ENCODE assay signal across 13 cellular contexts in the genomic region with DNA sequence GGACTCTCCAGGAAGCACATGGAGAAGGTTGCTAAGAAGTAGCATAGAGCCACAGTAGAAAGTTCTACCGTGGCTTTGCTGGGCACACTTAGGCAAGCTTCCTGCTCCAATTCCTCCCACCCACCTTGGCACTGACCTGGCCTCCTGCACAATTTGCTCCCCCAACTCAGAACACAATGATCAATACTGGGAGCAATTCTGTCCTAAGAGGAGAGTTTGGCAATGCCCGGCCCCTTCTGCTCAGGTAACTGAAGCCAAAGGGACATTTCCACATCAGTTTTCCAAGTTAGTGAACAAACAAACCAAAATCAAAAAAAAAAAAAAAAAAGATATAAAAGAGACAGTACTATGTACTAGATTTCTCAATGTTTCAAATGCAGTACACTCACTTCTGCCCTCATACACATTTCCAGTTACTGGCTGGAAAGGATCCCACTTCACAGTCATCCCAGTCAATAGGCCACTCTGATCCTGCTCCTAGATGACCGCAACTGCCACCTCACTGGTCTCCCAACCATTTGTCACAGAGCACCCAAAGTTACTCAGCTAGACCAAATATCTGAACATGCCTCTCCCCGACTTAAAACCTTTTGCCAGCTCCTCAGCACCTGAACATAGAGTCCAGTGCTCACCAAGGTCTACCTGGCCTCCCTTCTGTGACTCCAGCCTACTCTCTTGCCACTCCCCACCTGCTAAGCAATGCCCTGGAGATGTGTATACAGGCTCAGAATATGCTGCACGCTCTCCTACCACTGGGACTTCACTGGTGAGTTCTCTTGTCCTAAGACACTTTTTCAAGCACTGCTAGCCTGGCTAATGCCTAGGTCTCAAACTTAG. TPM values are rescaled to one million over a fixed set of nuclear protein-coding genes. Genes with fewer than 3 reads are reported as not detected.
A peak's percentile ranks its signal among the peaks of the same experiment; 100 is the strongest.
DNase-seq lines count a peak whose midpoint lies in the region; ATAC-seq and TF ChIP-seq lines count a peak whose summit lies in the region.
"Had no signal": no experiment of that assay in that cellular context is flagged by ENCODE, and none has a peak within 500 bp of the region (broad histone marks: within the 10 kb centered on the region; RNA-seq: fewer than 3 reads in every experiment).

No MANE protein-coding gene starts in this region.

- H3K23ac ChIP-seq in mesenchymal stem cell (ENCODE audit: low read length in 2 of 2): no peak overlapping the region

- 96% methylated on average over 4 of the region's 5 CpGs for WGBS in mesenchymal stem cell

- no peaks in the 10 kb centered on the region for H3K36me3 ChIP-seq in PC-3 (ENCODE audit: low read depth, low read length)
- H3K36me3 ChIP-seq in mesenchymal stem cell (ENCODE audit: control insufficient read depth in 1 of 2, insufficient read depth in 2 of 2, low read depth in 1 of 2, low read length in 2 of 2): peaks cover 0 to 10% of the 10 kb centered on the region in 2 experiments
- peaks cover 8% of the 10 kb centered on the region for H3K36me3 ChIP-seq in upper lobe of right lung

- H3K79me2 ChIP-seq in PC-3 (ENCODE audit: low read length): no peaks in the 10 kb centered on the region

- no peak overlapping the region for H2BK15ac ChIP-seq in mesenchymal stem cell (ENCODE audit: low read depth, poor library complexity, severe bottlenecking)

- no peaks in the 10 kb centered on the region for H3K9me3 ChIP-seq in PC-3 (ENCODE audit: low read length)
- H3K9me3 ChIP-seq in mesenchymal stem cell (ENCODE audit: control insufficient read depth, low read length): no peaks in the 10 kb centered on the region
- no peaks in the 10 kb centered on the region for H3K9me3 ChIP-seq in upper lobe of right lung

- intact Hi-C loops in PC-3 (cut with micrococcal nuclease): no loop called here
- intact Hi-C loops in upper lobe of right lung (cut with DNase I): no loop called here

- H3K4me2 ChIP-seq in PC-3 (ENCODE audit: low read length): peak overlapping the region; percentile 41
- H3K4me2 ChIP-seq in mesenchymal stem cell (ENCODE audit: low read length, poor library complexity, severe bottlenecking): no peak overlapping the region

- no peak overlapping the region for H3K27ac Mint-ChIP-seq in activated CD8-positive, alpha-beta T cell treated with anti-CD3 and anti-CD28 coated beads, Interleukin-2, amount 10 ng/mL, durations not matched to agents 7 days and 5 days
- H3K27ac Mint-ChIP-seq: activated T-helper 1 cell treated with anti-CD3 and anti-CD28 coated beads, Interleukin-12 subunit alpha, Interleukin-12 subunit beta, Interleukin-2, Interleukin-4 antibody, amounts not matched to agents 30 ng/mL and 10 ng/mL and 1 ng/mL, durations not matched to agents 14 hours and 24 hours and 36 hours; stimulated activated memory B cell treated with anti-CD40 and anti-IgM and Interleukin-4, amounts not matched to agents 10 μg/mL and 1 μg/mL and 100 μg/mL, for 72 hours had no signal

- H3K4me1 ChIP-seq in PC-3 (ENCODE audit: insufficient read depth, low read length): peaks cover 20% of the 10 kb centered on the region
- peaks cover 18% of the 10 kb centered on the region for H3K4me1 ChIP-seq in mesenchymal stem cell (ENCODE audit: control insufficient read depth, insufficient read depth, low read depth, low read length)
- peaks cover 53% of the 10 kb centered on the region for H3K4me1 ChIP-seq in upper lobe of right lung

- no peak overlapping the region for H2BK5ac ChIP-seq in mesenchymal stem cell (ENCODE audit: low read depth, low read length, poor library complexity, severe bottlenecking)

- H3K79me1 ChIP-seq in mesenchymal stem cell (replicated peaks; ENCODE audit: low read length, poor library complexity, severe bottlenecking): peaks cover 11% of the 10 kb centered on the region

- H3K9ac ChIP-seq in PC-3 (ENCODE audit: low read length) (no peak overlapping the region), mesenchymal stem cell (ENCODE audit: low read length) (peak overlapping the region; percentile 77)

- CTCF ChIA-PET in PC-3 (lab: Charles Lee): no interaction called here
- CTCF ChIA-PET in activated CD8-positive, alpha-beta T cell treated with anti-CD3 and anti-CD28 coated beads, Interleukin-2, amount 10 ng/mL, durations not matched to agents 7 days and 5 days (lab: Charles Lee): no interaction called here

- no TSS peak for BruUV-seq in PC-3 (replicated peaks; lab: Mats Ljungman, UMichigan)

- ATAC-seq in PC-3 (peak; percentile 16; the same call in 1 of the 2 replicates), esophagus mucosa (peak; percentile 50), upper lobe of right lung (peak; percentile 53)
- ATAC-seq in activated CD8-positive, alpha-beta T cell treated with anti-CD3 and anti-CD28 coated beads, Interleukin-2, amount 10 ng/mL, durations not matched to agents 7 days and 5 days: no peak
- ATAC-seq: stimulated activated memory B cell treated with anti-CD40 and anti-IgM and Interleukin-4, amounts not matched to agents 10 μg/mL and 1 μg/mL and 100 μg/mL, for 72 hours had no signal

- no peaks in the 10 kb centered on the region for H3K9me3 Mint-ChIP-seq in activated CD8-positive, alpha-beta T cell treated with anti-CD3 and anti-CD28 coated beads, Interleukin-2, amount 10 ng/mL, durations not matched to agents 7 days and 5 days (ENCODE audit: insufficient read depth)
- H3K9me3 Mint-ChIP-seq: activated T-helper 1 cell treated with anti-CD3 and anti-CD28 coated beads, Interleukin-12 subunit alpha, Interleukin-12 subunit beta, Interleukin-2, Interleukin-4 antibody, amounts not matched to agents 30 ng/mL and 10 ng/mL and 1 ng/mL, durations not matched to agents 14 hours and 24 hours and 36 hours; stimulated activated memory B cell treated with anti-CD40 and anti-IgM and Interleukin-4, amounts not matched to agents 10 μg/mL and 1 μg/mL and 100 μg/mL, for 72 hours had no signal

- H3K4me3 Mint-ChIP-seq in activated CD8-positive, alpha-beta T cell treated with anti-CD3 and anti-CD28 coated beads, Interleukin-2, amount 10 ng/mL, durations not matched to agents 7 days and 5 days: no peak overlapping the region
- H3K4me3 Mint-ChIP-seq: activated T-helper 1 cell treated with anti-CD3 and anti-CD28 coated beads, Interleukin-12 subunit alpha, Interleukin-12 subunit beta, Interleukin-2, Interleukin-4 antibody, amounts not matched to agents 30 ng/mL and 10 ng/mL and 1 ng/mL, durations not matched to agents 14 hours and 24 hours and 36 hours; stimulated activated memory B cell treated with anti-CD40 and anti-IgM and Interleukin-4, amounts not matched to agents 10 μg/mL and 1 μg/mL and 100 μg/mL, for 72 hours had no signal

- peak overlapping the region; percentile 28; the same call in 1 of the 2 replicates for H2AFZ ChIP-seq in PC-3 (ENCODE audit: low read length)
- no peak overlapping the region for H2AFZ ChIP-seq in mesenchymal stem cell (ENCODE audit: low read depth, low read length)

- H3K18ac ChIP-seq in mesenchymal stem cell (ENCODE audit: low read depth in 1 of 2, low read length in 2 of 2): peak overlapping the region in 1 of 2 experiments; percentile 61

- peak overlapping the region; percentile 37 for H4K91ac ChIP-seq in mesenchymal stem cell (ENCODE audit: low read length)

- peaks cover 3% of the 10 kb centered on the region for H3K27me3 Mint-ChIP-seq in activated CD8-positive, alpha-beta T cell treated with anti-CD3 and anti-CD28 coated beads, Interleukin-2, amount 10 ng/mL, durations not matched to agents 7 days and 5 days (ENCODE audit: low read depth)
- H3K27me3 Mint-ChIP-seq: stimulated activated memory B cell treated with anti-CD40 and anti-IgM and Interleukin-4, amounts not matched to agents 10 μg/mL and 1 μg/mL and 100 μg/mL, for 72 hours had no signal

- peak overlapping the region; percentile 62 for H2AK5ac ChIP-seq in mesenchymal stem cell (ENCODE audit: low read length, severe bottlenecking)

- DNase-seq in PC-3 (peak; percentile 48), mesenchymal stem cell (peak; percentile 57), upper lobe of right lung (no peak), NCI-H526 treated with DMSO at 0.1 percent for 48 hours (lab: John Stamatoyannopoulos, UW) (no peak), DMS153 treated with DMSO at 0.1 percent for 48 hours (lab: John Stamatoyannopoulos, UW; ENCODE audit: unreplicated experiment) (no peak)
- no peak for DNase-seq in activated CD8-positive, alpha-beta memory T cell treated with anti-CD3 and anti-CD28 coated beads, Interleukin-2, amount 50 U/mL, for 4 hours
- DNase-seq in activated CD8-positive, alpha-beta T cell treated with anti-CD3 and anti-CD28 coated beads, Interleukin-2, amount 10 ng/mL, durations not matched to agents 7 days and 5 days: no peak
- DNase-seq: Kasumi-1, NCI-H526, T-helper 9 cell had no signal

- H2BK12ac ChIP-seq in mesenchymal stem cell (ENCODE audit: low read length in 2 of 2): peak overlapping the region; percentile 21 to 87

- H3K14ac ChIP-seq in mesenchymal stem cell (ENCODE audit: low read length in 2 of 2): peak overlapping the region in 1 of 2 experiments; percentile 49

- H2BK120ac ChIP-seq in mesenchymal stem cell (ENCODE audit: low read depth, low read length): no peak overlapping the region

- H3K27ac ChIP-seq in PC-3 (ENCODE audit: low read length) (peak overlapping the region; percentile 36), mesenchymal stem cell (ENCODE audit: low read length, poor library complexity, severe bottlenecking) (no peak overlapping the region), upper lobe of right lung (peak overlapping the region; percentile 18)

- H3K27me3 ChIP-seq in PC-3 (ENCODE audit: low read length) (no peaks in the 10 kb centered on the region), mesenchymal stem cell (ENCODE audit: control insufficient read depth in 1 of 2, insufficient read depth in 1 of 2, low read length in 2 of 2) (no peaks in the 10 kb centered on the region), upper lobe of right lung (no peaks in the 10 kb centered on the region)

- no peaks in the 10 kb centered on the region for H3F3A ChIP-seq in PC-3 (ENCODE audit: low read length, unreplicated experiment)

- TF ChIP-seq CTCF in PC-3 (conservative IDR thresholded peaks at IDR 0.05; ENCODE audit: low read depth, low read length) (no peak), upper lobe of right lung (IDR thresholded peaks at IDR 0.05) (no peak)

- H3K9me2 ChIP-seq in PC-3 (replicated peaks; ENCODE audit: low read length): no peaks in the 10 kb centered on the region

- no peak overlapping the region for H3K4me3 ChIP-seq in PC-3 (ENCODE audit: low read length)
- H3K4me3 ChIP-seq in mesenchymal stem cell (ENCODE audit: insufficient read depth in 1 of 2, low read depth in 1 of 2, low read length in 2 of 2): peak overlapping the region in 1 of 2 experiments; percentile 48
- H3K4me3 ChIP-seq in upper lobe of right lung: no peak overlapping the region

- no peaks in the 10 kb centered on the region for H4K20me1 ChIP-seq in PC-3 (ENCODE audit: low read length)

- H3K36me3 Mint-ChIP-seq in activated CD8-positive, alpha-beta T cell treated with anti-CD3 and anti-CD28 coated beads, Interleukin-2, amount 10 ng/mL, durations not matched to agents 7 days and 5 days (ENCODE audit: low read depth): no peaks in the 10 kb centered on the region
- H3K36me3 Mint-ChIP-seq: stimulated activated memory B cell treated with anti-CD40 and anti-IgM and Interleukin-4, amounts not matched to agents 10 μg/mL and 1 μg/mL and 100 μg/mL, for 72 hours had no signal

- H3K4me1 Mint-ChIP-seq in activated CD8-positive, alpha-beta T cell treated with anti-CD3 and anti-CD28 coated beads, Interleukin-2, amount 10 ng/mL, durations not matched to agents 7 days and 5 days (ENCODE audit: low read depth): no peaks in the 10 kb centered on the region

- H3K4ac ChIP-seq in mesenchymal stem cell (ENCODE audit: low read depth in 1 of 2, low read length in 2 of 2): peak overlapping the region in 1 of 2 experiments; percentile 85

- peak overlapping the region; percentile 55 for H4K8ac ChIP-seq in mesenchymal stem cell (ENCODE audit: low read length)

- POLR2A ChIA-PET in PC-3 (lab: Charles Lee; ENCODE audit: unreplicated experiment): no interaction called here
- POLR2A ChIA-PET in activated CD8-positive, alpha-beta T cell treated with anti-CD3 and anti-CD28 coated beads, Interleukin-2, amount 10 ng/mL, durations not matched to agents 7 days and 5 days (lab: Charles Lee): no interaction called here

RNA-seq across cellular contexts. Expression of a gene that starts 21.3 kb away (rescaled TPM):
- total RNA-seq in PC-3 (2014; rRNA removed) (2.3 and 2.5 TPM in 2 replicates), esophagus mucosa (23.9 TPM), upper lobe of right lung (49.0 TPM)
- polyA plus RNA-seq in mesenchymal stem cell (2013, experiment 1 of 2): 27.2 TPM
- polyA plus RNA-seq in mesenchymal stem cell (2013, experiment 2 of 2): 25.4 TPM
- total RNA-seq in activated CD8-positive, alpha-beta T cell treated with anti-CD3 and anti-CD28 coated beads, Interleukin-2, amount 10 ng/mL, durations not matched to agents 7 days and 5 days: under 1 TPM in 1 of 2 experiments, not detected in 1; 0.03 TPM

Comparison
In these comparisons a context has a peak if more than half of its experiments do, and no peak if none do; other contexts are left out.
1. DNase-seq: peak in PC-3 (single experiment) and mesenchymal stem cell (single experiment); none in upper lobe of right lung (single experiment), activated CD8-positive, alpha-beta memory T cell treated with anti-CD3 and anti-CD28 coated beads, Interleukin-2, amount 50 U/mL, for 4 hours (single experiment), activated CD8-positive, alpha-beta T cell treated with anti-CD3 and anti-CD28 coated beads, Interleukin-2, amount 10 ng/mL, durations not matched to agents 7 days and 5 days (single experiment), NCI-H526 treated with DMSO at 0.1 percent for 48 hours (single experiment) and DMS153 treated with DMSO at 0.1 percent for 48 hours (single experiment).